Comparison of ENCODE assay signal across 23 cellular contexts in genomic region chr1:10437052-10437451, GRCh38. TPM values are rescaled to one million over a fixed set of nuclear protein-coding genes. Genes with fewer than 3 reads are reported as not detected.
DNase-seq lines count a peak whose midpoint lies in the region; ATAC-seq, FAIRE-seq and TF ChIP-seq lines count a peak whose summit lies in the region.
"Had no signal": no experiment of that assay in that cellular context is flagged by ENCODE, and none has a peak within 500 bp of the region (broad histone marks: within the 10 kb centered on the region; RNA-seq: fewer than 3 reads in every experiment).

No MANE protein-coding gene starts in this region.

- no peaks in the 10 kb centered on the region for H3K36me3 Mint-ChIP-seq in neural crest cell (ENCODE audit: low read depth)

- H4K20me1 ChIP-seq in SK-N-SH (ENCODE audit: insufficient read depth) (no peaks in the 10 kb centered on the region), HepG2 (ENCODE audit: insufficient read depth, low read length) (no peaks in the 10 kb centered on the region)

- no peak overlapping the region for H2AFZ ChIP-seq in SK-N-SH (ENCODE audit: low read depth)
- H2AFZ ChIP-seq in HepG2 (ENCODE audit: low read length) = no peak overlapping the region

- H3K27me3 ChIP-seq in SK-N-SH (ENCODE audit: insufficient read depth) (no peaks in the 10 kb centered on the region), HepG2 (ENCODE audit: control insufficient read depth in 1 of 2, insufficient read depth in 2 of 2, low read length in 2 of 2) (no peaks in the 10 kb centered on the region)
- H3K27me3 ChIP-seq: BE2C had no signal

- no peaks in the 10 kb centered on the region for H3K9me2 ChIP-seq in SK-N-SH

- TF ChIP-seq RAD21 in SK-N-SH (IDR thresholded peaks at IDR 0.05; ENCODE audit: low read length) (no peak), HepG2 (CRISPR knock-in tag; IDR thresholded peaks at IDR 0.05) (no peak)

- H3K9ac ChIP-seq in SK-N-SH (no peak overlapping the region), HepG2 (ENCODE audit: insufficient read depth, low read depth, low read length) (no peak overlapping the region)

- no peak for TF ChIP-seq EP300 in SK-N-SH (IDR thresholded peaks at IDR 0.05; ENCODE audit: borderline replicate concordance in 1 of 2, low read depth in 1 of 2, low read length in 1 of 2)
- no peak for TF ChIP-seq EP300 in HepG2 (IDR thresholded peaks at IDR 0.05; ENCODE audit: low read depth in 2 of 2, low read length in 2 of 2)
- no peak for TF ChIP-seq EP300 in HepG2 (CRISPR knock-in tag; IDR thresholded peaks at IDR 0.05; ENCODE audit: borderline replicate concordance)

- CTCF ChIA-PET in SK-N-SH (lab: Yijun Ruan, JAX) = interaction anchor here (1.3 to 10.8 kb wide), 2 partner anchors 8 to 57 kb away, joined by 4 to 203 read pairs; no protein-coding TSS in a partner anchor
- CTCF ChIA-PET in HepG2 (lab: Yijun Ruan, JAX; ENCODE audit: low intra/inter-chr PET ratio, low total read pairs) = no interaction called here
- CTCF ChIA-PET in GM10248 (lab: Yijun Ruan, JAX) = interaction anchor here (1.3 to 2.2 kb wide), 2 partner anchors 58 to 486 kb away, joined by 4 to 5 read pairs; no protein-coding TSS in a partner anchor

- H3K4me2 ChIP-seq in SK-N-SH (peak overlapping the region; percentile 52; the same call in 1 of the 2 replicates), HepG2 (ENCODE audit: low read depth, low read length) (no peak overlapping the region)

- H3K27ac ChIP-seq in SK-N-SH (ENCODE audit: low read depth in 2 of 2, low read length in 1 of 2) = 0 out of 4 replicates have a peak overlapping the region, but pooled peaks of 1 of the 2 experiments have one; percentile 3
- H3K27ac ChIP-seq in HepG2 (ENCODE audit: extremely low read length, insufficient read depth, low read length) = peak overlapping the region; percentile 36
- no peak overlapping the region for H3K27ac ChIP-seq in caudate nucleus (ENCODE audit: low read depth, low read length)

- TF ChIP-seq CTCF in SK-N-SH (IDR thresholded peaks at IDR 0.05) = no peak
- TF ChIP-seq CTCF in HepG2 (CRISPR knock-in tag; IDR thresholded peaks at IDR 0.05) = no peak
- TF ChIP-seq CTCF in neural crest cell (conservative IDR thresholded peaks at IDR 0.05) = no peak
- TF ChIP-seq CTCF in GM10248 (IDR thresholded peaks at IDR 0.05; ENCODE audit: control extremely low read depth, extremely low read depth, low read depth, missing control alignments) = no peak

- DNase-seq in SK-N-SH (no peak), HepG2 (ENCODE audit: low spot score) (no peak), neural crest cell (ENCODE audit: low read depth, low spot score) (no peak), NCI-H2227 (lab: John Stamatoyannopoulos, UW; ENCODE audit: unreplicated experiment) (no peak), caudate nucleus (lab: John Stamatoyannopoulos, UW) (no peak), GM10248 (ENCODE audit: extremely low spot score) (no peak)
- DNase-seq: ACHN; BE2C; C1 segment of cervical spinal cord; CD4-positive, CD25-positive, alpha-beta regulatory T cell; CD8-positive, alpha-beta memory T cell; COR-L47; DMS 273 treated with DMSO at 0.1 percent for 48 hours; DMS53; DND-41; EL; H9 had no signal

- 92% methylated on average over 1 of the region's 1 CpG for WGBS in SK-N-SH (ENCODE audit: low lambda C conversion rate)
- 96% methylated on average over 1 of the region's 1 CpG for WGBS in HepG2 (ENCODE audit: low lambda C conversion rate)

- H3K4me3 Mint-ChIP-seq in neural crest cell = peak overlapping the region; percentile 4
- H3K4me3 Mint-ChIP-seq: CD8-positive, alpha-beta memory T cell; H9 had no signal

- peaks cover under 1 to 3% of the 10 kb centered on the region in 2 experiments for H3K36me3 ChIP-seq in SK-N-SH (replicated peaks in 1 of 2; ENCODE audit: control insufficient read depth in 1 of 2, insufficient read depth in 2 of 2, low read length in 1 of 2)
- 0 out of 5 replicates have a peak, but pooled peaks cover 0 to 3% of the 10 kb centered on the region in 2 experiments for H3K36me3 ChIP-seq in HepG2 (replicated peaks in 1 of 2; ENCODE audit: control insufficient read depth in 1 of 2, insufficient read depth in 2 of 2, low read length in 2 of 2)
- H3K36me3 ChIP-seq: BE2C had no signal

- peaks cover 4% of the 10 kb centered on the region for H3F3A ChIP-seq in SK-N-SH (replicated peaks; ENCODE audit: insufficient read depth)

- peaks cover 4% of the 10 kb centered on the region; the same call in 1 of the 2 replicates for H3K79me2 ChIP-seq in SK-N-SH (ENCODE audit: insufficient read depth)
- H3K79me2 ChIP-seq in HepG2 (ENCODE audit: insufficient read depth, low read length) = no peaks in the 10 kb centered on the region

- intact Hi-C loops in HepG2 (cut with micrococcal nuclease; ENCODE audit: unreplicated experiment) = no loop called here

- H3K4me1 Mint-ChIP-seq in neural crest cell = peaks cover 21% of the 10 kb centered on the region

- in situ Hi-C loops in HepG2 (cut with HindIII; ENCODE audit: extremely low pct_ligation_motif_present, low pct_unique_long_range_greater_than_20kb) = no loop called here

- no peak for TF ChIP-seq POLR2A in HepG2 (IDR thresholded peaks at IDR 0.05; ENCODE audit: insufficient read depth in 1 of 2, low read depth in 2 of 2, low read length in 2 of 2)

- H3K9me3 Mint-ChIP-seq in neural crest cell = no peaks in the 10 kb centered on the region
- H3K9me3 Mint-ChIP-seq: CD4-positive, CD25-positive, alpha-beta regulatory T cell; CD8-positive, alpha-beta memory T cell; H9 had no signal

- BruUV-seq in HepG2 (replicated peaks; lab: Mats Ljungman, UMichigan) = no TSS peak

- H3K9me3 ChIP-seq in SK-N-SH (no peaks in the 10 kb centered on the region), HepG2 (ENCODE audit: low read length) (no peaks in the 10 kb centered on the region)
- H3K9me3 ChIP-seq: BE2C had no signal

- ATAC-seq in HepG2 = no peak

- peak overlapping the region; percentile 78 for H3K27ac Mint-ChIP-seq in neural crest cell (ENCODE audit: unreplicated experiment)
- H3K27ac Mint-ChIP-seq: CD4-positive, CD25-positive, alpha-beta regulatory T cell had no signal

- POLR2A ChIA-PET in SK-N-SH (lab: Yijun Ruan, JAX) = no interaction called here
- POLR2A ChIA-PET in HepG2 (lab: Yijun Ruan, JAX) = interaction anchor here (0.5 kb wide), 1 partner anchor 9 kb away, joined by 5 read pairs; no protein-coding TSS in a partner anchor
- POLR2A ChIA-PET in GM10248 (lab: Yijun Ruan, JAX) = no interaction called here

- H3K4me1 ChIP-seq in SK-N-SH (ENCODE audit: control insufficient read depth in 1 of 2, insufficient read depth in 2 of 2, low read depth in 1 of 2, low read length in 1 of 2) (peaks cover 0 to 5% of the 10 kb centered on the region in 2 experiments; a peak in 2 of 4 replicates), HepG2 (ENCODE audit: insufficient read depth, low read length) (peaks cover 56% of the 10 kb centered on the region)
- H3K4me1 ChIP-seq: BE2C had no signal

- H3K4me3 ChIP-seq in SK-N-SH (ENCODE audit: low read depth in 2 of 2, low read length in 1 of 2) (no peak overlapping the region), HepG2 (replicated peaks in 1 of 3; ENCODE audit: insufficient read depth in 1 of 3, low read depth in 2 of 3, low read length in 3 of 3) (no peak overlapping the region)

- FAIRE-seq in HepG2 (lab: Jason Lieb, UNC) = no peak
- FAIRE-seq: A204.1, GM12891, GM18507, H1 had no signal

- no peaks in the 10 kb centered on the region for H3K27me3 Mint-ChIP-seq in neural crest cell (ENCODE audit: low read depth)
- H3K27me3 Mint-ChIP-seq: CD4-positive, CD25-positive, alpha-beta regulatory T cell; CD8-positive, alpha-beta memory T cell had no signal

RNA-seq across cellular contexts. Expression of gene CENPS, which starts 6.8 kb away (rescaled TPM):
- polyA plus RNA-seq in SK-N-SH (2012; rRNA removed) (16.6 and 20.0 TPM in 2 replicates), HepG2 (2011; rRNA removed) (2.9 and 3.3 TPM in 2 replicates)
- polyA plus RNA-seq in SK-N-SH (2012; cell fraction: cytosol; rRNA removed) = 22.6 and 25.6 TPM in 2 replicates
- 9.0 and 9.1 TPM in 2 replicates for polyA plus RNA-seq in SK-N-SH (2012; cell fraction: nucleus; rRNA removed)
- total RNA-seq in HepG2 (2016; rRNA removed; fragmentation: Illumina TruSeq; extraction: Trizol) (22.0 and 24.9 TPM in 2 replicates), neural crest cell (25.9 and 26.9 TPM in 2 replicates)
- 32.3 and 41.2 TPM in 2 replicates for total RNA-seq in HepG2 (2016; cell fraction: cytosol; rRNA removed; fragmentation: Illumina TruSeq; extraction: Trizol; ENCODE audit: low read depth)
- 18.1 and 23.2 TPM in 2 replicates for total RNA-seq in HepG2 (2016; cell fraction: insoluble cytoplasmic fraction; rRNA removed; fragmentation: Illumina TruSeq; extraction: Trizol)
- total RNA-seq in HepG2 (2016; cell fraction: membrane; rRNA removed; fragmentation: Illumina TruSeq; extraction: Trizol) = 41.4 and 43.7 TPM in 2 replicates
- 8.1 and 10.8 TPM in 2 replicates for total RNA-seq in HepG2 (2016; cell fraction: nucleus; rRNA removed; fragmentation: Illumina TruSeq; extraction: Trizol)
- polyA plus RNA-seq in HepG2 (2011; cell fraction: cytosol; rRNA removed) = 3.8 and 4.5 TPM in 2 replicates
- 2.8 and 3.7 TPM in 2 replicates for polyA plus RNA-seq in HepG2 (2011; cell fraction: nucleus; rRNA removed)
- polyA plus RNA-seq in HepG2 (2012) = 5.0 and 10.5 TPM in 2 replicates
- polyA plus RNA-seq in HepG2 (2016; cell fraction: cytosol; fragmentation: Illumina TruSeq; extraction: Trizol; ENCODE audit: low read depth) = 49.6 and 69.4 TPM in 2 replicates
- 33.2 and 38.1 TPM in 2 replicates for polyA plus RNA-seq in HepG2 (2016; cell fraction: insoluble cytoplasmic fraction; fragmentation: Illumina TruSeq; extraction: Trizol; ENCODE audit: low read depth)
- 55.5 and 60.0 TPM in 2 replicates for polyA plus RNA-seq in HepG2 (2016; cell fraction: membrane; fragmentation: Illumina TruSeq; extraction: Trizol; ENCODE audit: low read depth)
- polyA plus RNA-seq in HepG2 (2016; cell fraction: nucleus; fragmentation: Illumina TruSeq; extraction: Trizol; ENCODE audit: insufficient read depth, low read depth) = 17.3 and 17.4 TPM in 2 replicates
- polyA minus RNA-seq in HepG2 (2011; rRNA and poly(A)+ RNA removed; ENCODE audit: low replicate concordance) = 5.9 and 8.9 TPM in 2 replicates
- polyA minus RNA-seq in HepG2 (2011; cell fraction: cytosol; rRNA and poly(A)+ RNA removed) = 1.5 and 2.0 TPM in 2 replicates
- polyA minus RNA-seq in HepG2 (2011; cell fraction: nucleus; rRNA and poly(A)+ RNA removed) = 1.0 and 3.9 TPM in 2 replicates

RNA-seq across cellular contexts. Expression of gene CORT, which starts 12.8 kb away (rescaled TPM):
- 0.26 and 0.29 TPM in 2 replicates for polyA plus RNA-seq in SK-N-SH (2012; rRNA removed)
- polyA plus RNA-seq in SK-N-SH (2012; cell fraction: cytosol; rRNA removed) = 0.08 and 0.17 TPM in 2 replicates
- 0.82 and 0.95 TPM in 2 replicates for polyA plus RNA-seq in SK-N-SH (2012; cell fraction: nucleus; rRNA removed)
- 0.62 TPM in 1 of 2 replicates, not detected in the other for total RNA-seq in HepG2 (2016; rRNA removed; fragmentation: Illumina TruSeq; extraction: Trizol)
- not detected in 2 replicates for total RNA-seq in HepG2 (2016; cell fraction: cytosol; rRNA removed; fragmentation: Illumina TruSeq; extraction: Trizol; ENCODE audit: low read depth)
- total RNA-seq in HepG2 (2016; cell fraction: insoluble cytoplasmic fraction; rRNA removed; fragmentation: Illumina TruSeq; extraction: Trizol) = 0.61 TPM in 1 of 2 replicates, not detected in the other
- total RNA-seq in HepG2 (2016; cell fraction: membrane; rRNA removed; fragmentation: Illumina TruSeq; extraction: Trizol) = 0.15 and 0.21 TPM in 2 replicates
- 0.78 and 1.1 TPM in 2 replicates for total RNA-seq in HepG2 (2016; cell fraction: nucleus; rRNA removed; fragmentation: Illumina TruSeq; extraction: Trizol)
- polyA plus RNA-seq in HepG2 (2011; rRNA removed) = 0.08 and 0.11 TPM in 2 replicates
- polyA plus RNA-seq in HepG2 (2011; cell fraction: cytosol; rRNA removed) = 0.08 and 0.09 TPM in 2 replicates
- polyA plus RNA-seq in HepG2 (2011; cell fraction: nucleus; rRNA removed) = 0.24 and 0.29 TPM in 2 replicates
- polyA plus RNA-seq in HepG2 (2012) = 0.31 and 0.40 TPM in 2 replicates
- 0.11 and 0.46 TPM in 2 replicates for polyA plus RNA-seq in HepG2 (2016; cell fraction: cytosol; fragmentation: Illumina TruSeq; extraction: Trizol; ENCODE audit: low read depth)
- 0.50 TPM in 1 of 2 replicates, not detected in the other for polyA plus RNA-seq in HepG2 (2016; cell fraction: insoluble cytoplasmic fraction; fragmentation: Illumina TruSeq; extraction: Trizol; ENCODE audit: low read depth)
- polyA plus RNA-seq in HepG2 (2016; cell fraction: membrane; fragmentation: Illumina TruSeq; extraction: Trizol; ENCODE audit: low read depth) = 0.21 and 0.36 TPM in 2 replicates
- polyA plus RNA-seq in HepG2 (2016; cell fraction: nucleus; fragmentation: Illumina TruSeq; extraction: Trizol; ENCODE audit: insufficient read depth, low read depth) = 0.81 and 1.9 TPM in 2 replicates
- not detected in 2 replicates for polyA minus RNA-seq in HepG2 (2011; rRNA and poly(A)+ RNA removed; ENCODE audit: low replicate concordance)
- not detected in 2 replicates for polyA minus RNA-seq in HepG2 (2011; cell fraction: cytosol; rRNA and poly(A)+ RNA removed)
- polyA minus RNA-seq in HepG2 (2011; cell fraction: nucleus; rRNA and poly(A)+ RNA removed) = 0.39 TPM in 1 of 2 replicates, not detected in the other
- 1.2 and 1.3 TPM in 2 replicates for total RNA-seq in neural crest cell
- total RNA-seq: CD4-positive, CD25-positive, alpha-beta regulatory T cell; G401; H9; HT-29 had no signal
- polyA plus RNA-seq: CD4-positive, CD25-positive, alpha-beta regulatory T cell; CD8-positive, alpha-beta memory T cell had no signal

RNA-seq across cellular contexts. Expression of gene DFFA, which starts 35.3 kb away (rescaled TPM):
- polyA plus RNA-seq in SK-N-SH (2012; rRNA removed) (42.3 and 54.4 TPM in 2 replicates), HepG2 (2011; rRNA removed) (16.5 and 16.6 TPM in 2 replicates)
- 42.5 and 49.5 TPM in 2 replicates for polyA plus RNA-seq in SK-N-SH (2012; cell fraction: cytosol; rRNA removed)
- 23.5 and 24.9 TPM in 2 replicates for polyA plus RNA-seq in SK-N-SH (2012; cell fraction: nucleus; rRNA removed)
- total RNA-seq in HepG2 (2016; rRNA removed; fragmentation: Illumina TruSeq; extraction: Trizol) (33.9 and 44.6 TPM in 2 replicates), neural crest cell (50.5 and 54.0 TPM in 2 replicates)
- 8.8 and 9.5 TPM in 2 replicates for total RNA-seq in HepG2 (2016; cell fraction: cytosol; rRNA removed; fragmentation: Illumina TruSeq; extraction: Trizol; ENCODE audit: low read depth)
- 34.8 and 45.3 TPM in 2 replicates for total RNA-seq in HepG2 (2016; cell fraction: insoluble cytoplasmic fraction; rRNA removed; fragmentation: Illumina TruSeq; extraction: Trizol)
- 18.7 and 19.6 TPM in 2 replicates for total RNA-seq in HepG2 (2016; cell fraction: membrane; rRNA removed; fragmentation: Illumina TruSeq; extraction: Trizol)
- total RNA-seq in HepG2 (2016; cell fraction: nucleus; rRNA removed; fragmentation: Illumina TruSeq; extraction: Trizol) = 14.0 and 17.3 TPM in 2 replicates
- polyA plus RNA-seq in HepG2 (2011; cell fraction: cytosol; rRNA removed) = 12.9 and 13.7 TPM in 2 replicates
- 5.9 and 7.7 TPM in 2 replicates for polyA plus RNA-seq in HepG2 (2011; cell fraction: nucleus; rRNA removed)
- polyA plus RNA-seq in HepG2 (2012) = 10.7 and 12.2 TPM in 2 replicates
- polyA plus RNA-seq in HepG2 (2016; cell fraction: cytosol; fragmentation: Illumina TruSeq; extraction: Trizol; ENCODE audit: low read depth) = 6.5 and 6.7 TPM in 2 replicates
- polyA plus RNA-seq in HepG2 (2016; cell fraction: insoluble cytoplasmic fraction; fragmentation: Illumina TruSeq; extraction: Trizol; ENCODE audit: low read depth) = 32.4 and 33.3 TPM in 2 replicates
- polyA plus RNA-seq in HepG2 (2016; cell fraction: membrane; fragmentation: Illumina TruSeq; extraction: Trizol; ENCODE audit: low read depth) = 10.4 and 10.6 TPM in 2 replicates
- 20.0 and 20.1 TPM in 2 replicates for polyA plus RNA-seq in HepG2 (2016; cell fraction: nucleus; fragmentation: Illumina TruSeq; extraction: Trizol; ENCODE audit: insufficient read depth, low read depth)
- polyA minus RNA-seq in HepG2 (2011; rRNA and poly(A)+ RNA removed; ENCODE audit: low replicate concordance) = 36.7 and 57.5 TPM in 2 replicates
- polyA minus RNA-seq in HepG2 (2011; cell fraction: cytosol; rRNA and poly(A)+ RNA removed) = 10.2 and 11.0 TPM in 2 replicates
- 11.3 and 12.9 TPM in 2 replicates for polyA minus RNA-seq in HepG2 (2011; cell fraction: nucleus; rRNA and poly(A)+ RNA removed)

RNA-seq across cellular contexts. Expression of gene PEX14, which starts 37.7 kb away (rescaled TPM):
- polyA plus RNA-seq in SK-N-SH (2012; rRNA removed) = 17.8 and 36.2 TPM in 2 replicates
- 19.9 and 27.1 TPM in 2 replicates for polyA plus RNA-seq in SK-N-SH (2012; cell fraction: cytosol; rRNA removed)
- polyA plus RNA-seq in SK-N-SH (2012; cell fraction: nucleus; rRNA removed) = 34.1 and 35.2 TPM in 2 replicates
- 5.9 and 9.9 TPM in 2 replicates for total RNA-seq in HepG2 (2016; rRNA removed; fragmentation: Illumina TruSeq; extraction: Trizol)
- total RNA-seq in HepG2 (2016; cell fraction: cytosol; rRNA removed; fragmentation: Illumina TruSeq; extraction: Trizol; ENCODE audit: low read depth) = 5.4 and 5.5 TPM in 2 replicates
- total RNA-seq in HepG2 (2016; cell fraction: insoluble cytoplasmic fraction; rRNA removed; fragmentation: Illumina TruSeq; extraction: Trizol) = 6.0 and 11.1 TPM in 2 replicates
- 6.6 and 8.1 TPM in 2 replicates for total RNA-seq in HepG2 (2016; cell fraction: membrane; rRNA removed; fragmentation: Illumina TruSeq; extraction: Trizol)
- 11.8 and 16.0 TPM in 2 replicates for total RNA-seq in HepG2 (2016; cell fraction: nucleus; rRNA removed; fragmentation: Illumina TruSeq; extraction: Trizol)
- polyA plus RNA-seq in HepG2 (2011; rRNA removed) = 6.3 and 6.5 TPM in 2 replicates
- polyA plus RNA-seq in HepG2 (2011; cell fraction: cytosol; rRNA removed) = 5.8 and 7.7 TPM in 2 replicates
- 22.7 and 25.4 TPM in 2 replicates for polyA plus RNA-seq in HepG2 (2011; cell fraction: nucleus; rRNA removed)
- 10.8 and 15.1 TPM in 2 replicates for polyA plus RNA-seq in HepG2 (2012)
- polyA plus RNA-seq in HepG2 (2016; cell fraction: cytosol; fragmentation: Illumina TruSeq; extraction: Trizol; ENCODE audit: low read depth) = 3.9 and 4.0 TPM in 2 replicates
- polyA plus RNA-seq in HepG2 (2016; cell fraction: insoluble cytoplasmic fraction; fragmentation: Illumina TruSeq; extraction: Trizol; ENCODE audit: low read depth) = 8.3 and 10.4 TPM in 2 replicates
- polyA plus RNA-seq in HepG2 (2016; cell fraction: membrane; fragmentation: Illumina TruSeq; extraction: Trizol; ENCODE audit: low read depth) = 5.7 and 6.2 TPM in 2 replicates
- 25.5 and 27.0 TPM in 2 replicates for polyA plus RNA-seq in HepG2 (2016; cell fraction: nucleus; fragmentation: Illumina TruSeq; extraction: Trizol; ENCODE audit: insufficient read depth, low read depth)
- 7.0 and 10.1 TPM in 2 replicates for polyA minus RNA-seq in HepG2 (2011; rRNA and poly(A)+ RNA removed; ENCODE audit: low replicate concordance)
- polyA minus RNA-seq in HepG2 (2011; cell fraction: cytosol; rRNA and poly(A)+ RNA removed) = 5.2 and 5.5 TPM in 2 replicates
- 15.8 and 20.3 TPM in 2 replicates for polyA minus RNA-seq in HepG2 (2011; cell fraction: nucleus; rRNA and poly(A)+ RNA removed)
- total RNA-seq in neural crest cell = 21.5 and 28.0 TPM in 2 replicates

RNA-seq across cellular contexts. Expression of gene PGD, which starts 38.2 kb away (rescaled TPM):
- 75.3 and 76.2 TPM in 2 replicates for polyA plus RNA-seq in SK-N-SH (2012; rRNA removed)
- 75.1 and 78.8 TPM in 2 replicates for polyA plus RNA-seq in SK-N-SH (2012; cell fraction: cytosol; rRNA removed)
- 61.0 and 72.1 TPM in 2 replicates for polyA plus RNA-seq in SK-N-SH (2012; cell fraction: nucleus; rRNA removed)
- total RNA-seq in HepG2 (2016; rRNA removed; fragmentation: Illumina TruSeq; extraction: Trizol) = 210 and 242 TPM in 2 replicates
- 63.5 and 72.1 TPM in 2 replicates for total RNA-seq in HepG2 (2016; cell fraction: cytosol; rRNA removed; fragmentation: Illumina TruSeq; extraction: Trizol; ENCODE audit: low read depth)
- total RNA-seq in HepG2 (2016; cell fraction: insoluble cytoplasmic fraction; rRNA removed; fragmentation: Illumina TruSeq; extraction: Trizol) = 212 TPM in 2 replicates
- total RNA-seq in HepG2 (2016; cell fraction: membrane; rRNA removed; fragmentation: Illumina TruSeq; extraction: Trizol) = 131 and 149 TPM in 2 replicates
- total RNA-seq in HepG2 (2016; cell fraction: nucleus; rRNA removed; fragmentation: Illumina TruSeq; extraction: Trizol) = 134 TPM in 2 replicates
- polyA plus RNA-seq in HepG2 (2011; rRNA removed) = 64.8 and 67.5 TPM in 2 replicates
- polyA plus RNA-seq in HepG2 (2011; cell fraction: cytosol; rRNA removed) = 60.1 and 64.5 TPM in 2 replicates
- 37.3 and 39.4 TPM in 2 replicates for polyA plus RNA-seq in HepG2 (2011; cell fraction: nucleus; rRNA removed)
- polyA plus RNA-seq in HepG2 (2012) = 112 and 139 TPM in 2 replicates
- polyA plus RNA-seq in HepG2 (2016; cell fraction: cytosol; fragmentation: Illumina TruSeq; extraction: Trizol; ENCODE audit: low read depth) = 80.6 and 88.6 TPM in 2 replicates
- 270 and 293 TPM in 2 replicates for polyA plus RNA-seq in HepG2 (2016; cell fraction: insoluble cytoplasmic fraction; fragmentation: Illumina TruSeq; extraction: Trizol; ENCODE audit: low read depth)
- 132 and 155 TPM in 2 replicates for polyA plus RNA-seq in HepG2 (2016; cell fraction: membrane; fragmentation: Illumina TruSeq; extraction: Trizol; ENCODE audit: low read depth)
- 206 and 219 TPM in 2 replicates for polyA plus RNA-seq in HepG2 (2016; cell fraction: nucleus; fragmentation: Illumina TruSeq; extraction: Trizol; ENCODE audit: insufficient read depth, low read depth)
- polyA minus RNA-seq in HepG2 (2011; rRNA and poly(A)+ RNA removed; ENCODE audit: low replicate concordance) = 119 and 158 TPM in 2 replicates
- polyA minus RNA-seq in HepG2 (2011; cell fraction: cytosol; rRNA and poly(A)+ RNA removed) = 59.4 and 61.6 TPM in 2 replicates
- 35.2 and 45.2 TPM in 2 replicates for polyA minus RNA-seq in HepG2 (2011; cell fraction: nucleus; rRNA and poly(A)+ RNA removed)
- total RNA-seq in neural crest cell = 484 and 496 TPM in 2 replicates
